ENCODE assay signal across 8 cellular contexts in the genomic region with DNA sequence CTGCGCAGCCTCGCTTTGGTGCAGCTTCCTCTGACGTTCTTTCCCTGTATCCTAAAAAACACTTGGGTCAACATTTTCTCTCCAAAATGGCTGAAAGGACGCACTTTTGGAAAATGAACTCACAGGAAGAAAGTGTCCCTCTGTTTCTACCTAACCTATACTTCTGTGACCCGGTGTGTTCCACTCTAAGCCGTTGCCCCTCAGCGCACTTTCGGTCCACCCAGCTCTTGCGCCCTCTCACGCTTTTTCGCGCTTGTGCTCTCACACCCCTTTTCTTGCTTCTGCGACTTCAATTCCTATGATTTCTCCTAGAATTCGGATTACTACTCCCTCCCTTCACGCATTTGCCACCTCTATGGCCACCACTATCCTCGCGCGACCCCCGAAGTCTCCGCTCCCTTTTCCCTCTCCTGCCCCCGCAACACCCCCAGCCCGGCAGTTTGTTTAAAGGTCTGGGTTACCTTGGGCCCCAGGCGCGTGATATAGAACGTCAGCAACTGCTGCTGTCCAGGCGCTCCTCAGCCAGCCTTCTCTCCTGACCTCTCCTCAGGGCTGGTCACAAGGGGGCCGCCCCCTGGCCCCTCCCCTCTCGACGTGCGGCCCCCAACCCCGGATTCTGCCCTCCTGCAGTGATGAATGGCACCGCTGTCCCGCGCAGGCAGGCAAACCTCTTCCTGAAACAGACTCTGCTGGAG. TPM values are rescaled to one million over a fixed set of nuclear protein-coding genes. Genes with fewer than 3 reads are reported as not detected.
A peak's percentile ranks its signal among the peaks of the same experiment; 100 is the strongest.
DNase-seq lines count a peak whose midpoint lies in the region; ATAC-seq and TF ChIP-seq lines count a peak whose summit lies in the region.

TSS of gene USP51 (minus strand) at position 534 of the 695 bp plus-strand sequence. CDS start 909 bp downstream, outside the sequence.

- peak within 1 kb of the TSS; percentile 86 for H3K4me3 ChIP-seq in CD4-positive, CD25-positive, alpha-beta regulatory T cell (ENCODE audit: low read depth, low read length)
- H3K4me3 ChIP-seq in choroid plexus epithelial cell (ENCODE audit: low read depth, low read length) = peak within 1 kb of the TSS; percentile 69
- peak within 1 kb of the TSS; percentile 62 for H3K4me3 ChIP-seq in kidney epithelial cell (ENCODE audit: low read depth, low read length)

- H3K27ac ChIP-seq in CD4-positive, CD25-positive, alpha-beta regulatory T cell (ENCODE audit: insufficient read depth, low read length, poor library complexity, severe bottlenecking) = peak within 1 kb of the TSS; percentile 85

- H3K27me3 Mint-ChIP-seq in CD4-positive, CD25-positive, alpha-beta regulatory T cell = peaks cover 4% of the 10 kb centered on the region

- H3K36me3 ChIP-seq in CD4-positive, CD25-positive, alpha-beta regulatory T cell (ENCODE audit: control insufficient read depth, insufficient read depth, low read length) = no peaks in the 10 kb centered on the region
- H3K36me3 ChIP-seq in kidney epithelial cell (ENCODE audit: control insufficient read depth, insufficient read depth, low read length) = no peaks in the 10 kb centered on the region

- H3K27me3 ChIP-seq in CD4-positive, CD25-positive, alpha-beta regulatory T cell (ENCODE audit: control insufficient read depth, insufficient read depth, low read length) = no peaks in the 10 kb centered on the region
- H3K27me3 ChIP-seq in kidney epithelial cell (ENCODE audit: control insufficient read depth, insufficient read depth, low read length) = no peaks in the 10 kb centered on the region

- peaks cover 3% of the 10 kb centered on the region for H3K4me1 ChIP-seq in CD4-positive, CD25-positive, alpha-beta regulatory T cell (ENCODE audit: control insufficient read depth, insufficient read depth, low read length, poor library complexity, severe bottlenecking)

- H3K27ac Mint-ChIP-seq in CD4-positive, CD25-positive, alpha-beta regulatory T cell = peak within 1 kb of the TSS; percentile 95 to 97 (median 96)

- H3K4me1 Mint-ChIP-seq in CD4-positive, CD25-positive, alpha-beta regulatory T cell = peaks cover 0 to 26% (median 6%) of the 10 kb centered on the region in 4 donors

- TF ChIP-seq CTCF in choroid plexus epithelial cell (conservative IDR thresholded peaks at IDR 0.05; ENCODE audit: low read depth, low read length) (peak; percentile 20), kidney epithelial cell (IDR thresholded peaks at IDR 0.05; ENCODE audit: insufficient read depth, low read length, poor library complexity, severe bottlenecking) (no peak)

- ATAC-seq in CD4-positive, CD25-positive, alpha-beta regulatory T cell (ENCODE audit: low read depth in 2 of 2) = peak; percentile 39 to 54
- peak; percentile 37 for ATAC-seq in GM19025 (IDR thresholded peaks at IDR 0.05; ENCODE audit: low read depth, unreplicated experiment)
- ATAC-seq in HG03196 (IDR thresholded peaks at IDR 0.05; ENCODE audit: unreplicated experiment) = peak; percentile 41

- H3K9me3 ChIP-seq in CD4-positive, CD25-positive, alpha-beta regulatory T cell (ENCODE audit: control insufficient read depth in 2 of 2, low read length in 2 of 2) = no peaks in the 10 kb centered on the region

- H3K36me3 Mint-ChIP-seq in CD4-positive, CD25-positive, alpha-beta regulatory T cell = no peaks in the 10 kb centered on the region

- H3K4me3 Mint-ChIP-seq in CD4-positive, CD25-positive, alpha-beta regulatory T cell = peak within 1 kb of the TSS; percentile 93 to 100 (median 97)

- no peaks in the 10 kb centered on the region for H3K9me3 Mint-ChIP-seq in CD4-positive, CD25-positive, alpha-beta regulatory T cell

- peak in 2 of 3 donors; percentile 2 to 15 for DNase-seq in CD4-positive, CD25-positive, alpha-beta regulatory T cell
- DNase-seq in SW480 (ENCODE audit: low spot score) (peak; percentile 40), choroid plexus epithelial cell (ENCODE audit: low read depth) (peak; percentile 65), kidney epithelial cell (ENCODE audit: low read depth) (no peak), NCI-H446 (lab: John Stamatoyannopoulos, UW) (no peak)
- peak; percentile 11 for DNase-seq in stimulated activated CD4-positive, alpha-beta T cell treated with anti-CD3 and anti-CD28 coated beads, Interleukin-4, amount 100 ng/mL, for 1 hour

RNA-seq across cellular contexts. Expression of gene USP51, which starts in this region (rescaled TPM):
- total RNA-seq in CD4-positive, CD25-positive, alpha-beta regulatory T cell = 2.0 TPM
- under 1 TPM; 0.15 to 0.42 (median 0.35) TPM for polyA plus RNA-seq in CD4-positive, CD25-positive, alpha-beta regulatory T cell
- 2.0 and 2.1 TPM in 2 replicates for total RNA-seq in kidney epithelial cell

Comparison
In these comparisons a context has a peak if more than half of its experiments do, and no peak if none do; other contexts are left out.
1. DNase-seq: peak in CD4-positive, CD25-positive, alpha-beta regulatory T cell (2 of 3), SW480 (single experiment), choroid plexus epithelial cell (single experiment) and stimulated activated CD4-positive, alpha-beta T cell treated with anti-CD3 and anti-CD28 coated beads, Interleukin-4, amount 100 ng/mL, for 1 hour (single experiment); none in kidney epithelial cell (single experiment) and NCI-H446 (0 of 2).
2. Peak in every context shown above with its lines, with median percentiles within 50 percentile points of each other: ATAC-seq and H3K4me3 ChIP-seq.